ENCODE assay signal across 7 cellular contexts in genomic region chr22:25895678-25896077, GRCh38.
"Had no signal": no experiment of that assay in that cellular context is flagged by ENCODE, and none has a peak within 500 bp of the region (broad histone marks: within the 10 kb centered on the region; RNA-seq: fewer than 3 reads in every experiment).

No MANE protein-coding gene starts in this region.

- H3K4me3 ChIP-seq: K562 had no signal

- H3K27ac ChIP-seq: HL-60 had no signal

- DNase-seq: IMR-90, KBM-7, KG1 had no signal

- FAIRE-seq: HepG2, HTR-8/SVneo, K562 had no signal
